In the genomic region with DNA sequence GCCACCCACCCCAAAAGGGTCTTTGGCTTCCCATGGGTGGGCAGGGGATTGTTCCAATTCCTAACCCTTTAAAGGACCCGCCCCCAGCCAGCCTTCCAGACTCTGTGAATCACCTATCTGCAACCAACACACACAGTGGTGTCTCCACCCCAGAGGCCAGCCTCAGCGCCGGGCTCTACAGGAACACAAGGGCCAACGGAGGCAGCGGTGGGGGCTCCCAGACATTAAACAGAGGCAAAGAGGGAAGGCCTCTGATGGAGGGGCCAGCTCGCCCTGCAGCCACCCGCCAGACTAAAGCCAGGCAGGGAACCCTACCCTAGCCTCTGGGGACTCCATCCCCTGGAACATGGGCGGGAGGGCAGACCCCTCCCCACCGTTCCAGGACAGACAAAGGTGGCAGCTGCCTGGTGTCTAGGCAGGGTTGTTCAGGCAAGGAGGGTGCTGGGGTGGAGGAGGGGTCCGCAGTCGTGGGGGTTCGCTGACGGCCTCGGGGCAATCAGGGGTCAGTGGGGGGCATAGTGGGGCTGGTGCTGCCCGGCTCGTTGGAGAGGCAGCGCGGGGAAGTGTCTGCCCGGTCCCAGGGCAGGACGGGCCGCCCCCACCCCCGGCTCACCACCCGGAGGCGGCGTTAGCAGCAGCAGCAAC, we compare ENCODE assay signal across 8 cellular contexts. TPM values are rescaled to one million over a fixed set of nuclear protein-coding genes. Genes with fewer than 3 reads are reported as not detected.
DNase-seq lines count a peak whose midpoint lies in the region; ATAC-seq and TF ChIP-seq lines count a peak whose summit lies in the region.

No MANE protein-coding gene starts in this region.

- DNase-seq in choroid plexus epithelial cell (ENCODE audit: low read depth) (peak; percentile 58), right lobe of liver (peak in 1 of 3 donors; percentile 50), GOT3 (lab: John Stamatoyannopoulos, UW) (no peak), COLO668 (lab: John Stamatoyannopoulos, UW; ENCODE audit: unreplicated experiment) (no peak)

- no peaks in the 10 kb centered on the region; a peak in 1 of 22 replicates for H3K27me3 ChIP-seq in BLaER1 treated with 17β-estradiol and CSF1 and Interleukin-3, amounts not matched to agents 10 nM and 100 nM
- H3K27me3 ChIP-seq in Loucy (ENCODE audit: insufficient read depth, low read length, poor library complexity, severe bottlenecking): no peaks in the 10 kb centered on the region
- no peaks in the 10 kb centered on the region for H3K27me3 ChIP-seq in right lobe of liver

- peak in 2 of 4 donors; percentile 7 to 20 for ATAC-seq in right lobe of liver
- no peak for ATAC-seq in GM19023 (IDR thresholded peaks at IDR 0.05; ENCODE audit: unreplicated experiment)

- peak overlapping the region; percentile 78 to 90 (median 82) for H3K27ac ChIP-seq in BLaER1 treated with 17β-estradiol and CSF1 and Interleukin-3, amounts not matched to agents 10 nM and 100 nM
- H3K27ac ChIP-seq in right lobe of liver (peak overlapping the region; percentile 73 to 90 (median 75)), temporal lobe (ENCODE audit: low read depth, low read length) (peak overlapping the region; percentile 89)

- intact Hi-C loops in right lobe of liver (cut with DNase I): loop anchor here in 1 of 2 donors (5.0 kb wide), 1 partner anchor 36 kb away; a partner anchor contains a TSS

- TF ChIP-seq CTCF in Loucy (conservative IDR thresholded peaks at IDR 0.05; ENCODE audit: low read length): no peak
- TF ChIP-seq CTCF in choroid plexus epithelial cell (conservative IDR thresholded peaks at IDR 0.05; ENCODE audit: low read depth, low read length): no peak
- TF ChIP-seq CTCF in right lobe of liver (IDR thresholded peaks at IDR 0.05): no peak

- WGBS in right lobe of liver (ENCODE audit: insufficient coverage, low coverage, low lambda C conversion rate, missing lambda C conversion rate): 27% methylated on average over 5 of the region's 25 CpGs

- peaks cover 0 to 10% (median 3%) of the 10 kb centered on the region in 11 experiments; a peak in 9 of 22 replicates for H3K9me3 ChIP-seq in BLaER1 treated with 17β-estradiol and CSF1 and Interleukin-3, amounts not matched to agents 10 nM and 100 nM (replicated peaks in 1 of 11)
- no peaks in the 10 kb centered on the region for H3K9me3 ChIP-seq in Loucy (ENCODE audit: insufficient read depth, low read depth, low read length)
- H3K9me3 ChIP-seq in right lobe of liver: no peaks in the 10 kb centered on the region

- peak overlapping the region; percentile 70 to 94 (median 80) for H3K4me3 ChIP-seq in BLaER1 treated with 17β-estradiol and CSF1 and Interleukin-3, amounts not matched to agents 10 nM and 100 nM
- H3K4me3 ChIP-seq in Loucy (ENCODE audit: low read length, poor library complexity, severe bottlenecking) (peak overlapping the region; percentile 61), choroid plexus epithelial cell (ENCODE audit: low read depth, low read length) (peak overlapping the region; percentile 74), right lobe of liver (peak overlapping the region; percentile 60 to 67 (median 62))

- peaks cover 8 to 29% (median 24%) of the 10 kb centered on the region in 11 experiments; a peak in 21 of 22 replicates for H3K36me3 ChIP-seq in BLaER1 treated with 17β-estradiol and CSF1 and Interleukin-3, amounts not matched to agents 10 nM and 100 nM
- no peaks in the 10 kb centered on the region for H3K36me3 ChIP-seq in Loucy (ENCODE audit: insufficient read depth, low read length)
- H3K36me3 ChIP-seq in right lobe of liver: no peaks in the 10 kb centered on the region

- peak overlapping the region; percentile 20; the same call in 1 of the 2 replicates for H2AFZ ChIP-seq in Loucy (ENCODE audit: low read length)

- H3K9me2 ChIP-seq in Loucy (replicated peaks; ENCODE audit: low read depth, low read length): no peaks in the 10 kb centered on the region

- no peaks in the 10 kb centered on the region for H3F3A ChIP-seq in Loucy (ENCODE audit: low read depth)

- peaks cover 0 to 22% (median 0%) of the 10 kb centered on the region in 11 experiments; a peak in 4 of 22 replicates for H4K20me1 ChIP-seq in BLaER1 treated with 17β-estradiol and CSF1 and Interleukin-3, amounts not matched to agents 10 nM and 100 nM
- no peaks in the 10 kb centered on the region for H4K20me1 ChIP-seq in Loucy (ENCODE audit: insufficient read depth, low read length, poor library complexity, severe bottlenecking)

- peak overlapping the region; percentile 79 to 92 (median 87) for H3K9ac ChIP-seq in BLaER1 treated with 17β-estradiol and CSF1 and Interleukin-3, amounts not matched to agents 10 nM and 100 nM
- H3K9ac ChIP-seq in Loucy (ENCODE audit: low read depth, low read length, poor library complexity, severe bottlenecking): peak overlapping the region; percentile 28

- peak overlapping the region; percentile 85 to 99 (median 98) for H3K4me2 ChIP-seq in BLaER1 treated with 17β-estradiol and CSF1 and Interleukin-3, amounts not matched to agents 10 nM and 100 nM
- H3K4me2 ChIP-seq in Loucy (ENCODE audit: low read depth, low read length, poor library complexity, severe bottlenecking): peak overlapping the region; percentile 43

- TF ChIP-seq POLR2A in right lobe of liver (IDR thresholded peaks at IDR 0.05): no peak

- peaks cover 56 to 76% (median 65%) of the 10 kb centered on the region in 10 experiments for H3K4me1 ChIP-seq in BLaER1 treated with 17β-estradiol and CSF1 and Interleukin-3, amounts not matched to agents 10 nM and 100 nM
- H3K4me1 ChIP-seq in Loucy (ENCODE audit: insufficient read depth, low read length, poor library complexity, severe bottlenecking) (peaks cover 3% of the 10 kb centered on the region), right lobe of liver (peaks cover 0 to 10% (median 2%) of the 10 kb centered on the region in 4 donors)

- no peaks in the 10 kb centered on the region for H3K79me2 ChIP-seq in Loucy (ENCODE audit: insufficient read depth, low read length)

RNA-seq across cellular contexts. Expression of a gene that starts 0.4 kb away (rescaled TPM):
- 100 to 1,000 TPM in 4 of 6 experiments, 10 to 100 TPM in 2; 76.3 to 118 (median 101) TPM for total RNA-seq in right lobe of liver
- 47.5 TPM for total RNA-seq in temporal lobe

RNA-seq across cellular contexts. Expression of a gene that starts 53.1 kb away (rescaled TPM):
- total RNA-seq in right lobe of liver (10 to 100 TPM in 1 of 6 experiments, 1 to 10 TPM in 4, under 1 TPM in 1; 0.59 to 10.8 (median 1.4) TPM), temporal lobe (15.0 TPM)

RNA-seq across cellular contexts. Expression of a gene that starts 57.0 kb away (rescaled TPM):
- total RNA-seq in right lobe of liver (1 to 10 TPM; 2.4 to 4.5 (median 3.2) TPM), temporal lobe (4.7 TPM)
